17 cellular contexts compared by ENCODE assay signal in genomic region chr3:187131981-187132380, GRCh38.
"Had no signal": no experiment of that assay in that cellular context is flagged by ENCODE, and none has a peak within 500 bp of the region (broad histone marks: within the 10 kb centered on the region; RNA-seq: fewer than 3 reads in every experiment).

No MANE protein-coding gene starts in this region.

- H3K27ac ChIP-seq: sigmoid colon, thyroid gland had no signal

- ATAC-seq: activated CD8-positive, alpha-beta T cell treated with anti-CD3 and anti-CD28 coated beads, Interleukin-2, amount 10 ng/mL, durations not matched to agents 7 days and 5 days; left cardiac atrium; stimulated activated effector memory CD8-positive, alpha-beta T cell treated with anti-CD3 and anti-CD28 coated beads, Interleukin-12 subunit alpha, Interleukin-12 subunit beta, amount 100 ng/mL, for 72 hours; WTC11 had no signal

- H3K27me3 Mint-ChIP-seq: activated T-cell treated with anti-CD3 and anti-CD28 coated beads, Interleukin-2, amount 50 U/mL, for 24 hours; dendritic cell treated with granulocyte-macrophage colony-stimulating factor and Interleukin-4, amounts not matched to agents 40 ng/mL and 50 ng/mL, for 4 days had no signal

- H3K27ac Mint-ChIP-seq: nephron progenitor cell, WTC11 had no signal

- H3K4me1 Mint-ChIP-seq: nephron progenitor cell, WTC11 had no signal

- H3K27me3 ChIP-seq: ascending aorta, sigmoid colon, thyroid gland had no signal

- H3K4me3 Mint-ChIP-seq: activated CD8-positive, alpha-beta T cell treated with anti-CD3 and anti-CD28 coated beads, Interleukin-2, amount 10 ng/mL, durations not matched to agents 7 days and 5 days; activated naive CD4-positive, alpha-beta T cell treated with anti-CD3 and anti-CD28 coated beads for 36 hours; activated T-cell treated with anti-CD3 and anti-CD28 coated beads, Interleukin-2, amount 50 U/mL, for 24 hours; dendritic cell treated with granulocyte-macrophage colony-stimulating factor and Interleukin-4, amounts not matched to agents 40 ng/mL and 50 ng/mL, for 4 days; nephron progenitor cell; stimulated activated effector memory CD8-positive, alpha-beta T cell treated with anti-CD3 and anti-CD28 coated beads, Interleukin-12 subunit alpha, Interleukin-12 subunit beta, amount 100 ng/mL, for 72 hours; T-helper 2 cell treated with Interferon-gamma antibody and Interleukin-4, amounts not matched to agents 5 μg/mL and 100 μg/mL, for 36 hours; WTC11 had no signal

- H3K4me1 ChIP-seq: sigmoid colon, thyroid gland had no signal

- DNase-seq: activated CD4-positive, alpha-beta T cell treated with anti-CD3 and anti-CD28 coated beads for 4 hours; activated CD8-positive, alpha-beta T cell treated with anti-CD3 and anti-CD28 coated beads, Interleukin-2, amount 10 ng/mL, durations not matched to agents 7 days and 5 days; activated naive CD4-positive, alpha-beta T cell treated with anti-CD3 and anti-CD28 coated beads for 36 hours; activated T-cell treated with anti-CD3 and anti-CD28 coated beads, Interleukin-2, amount 50 U/mL, for 24 hours; effector CD8-positive, alpha-beta T cell; left cardiac atrium; nephron progenitor cell; nucleus accumbens; posterior cingulate gyrus; sigmoid colon; stimulated activated CD4-positive, alpha-beta T cell treated with anti-CD3 and anti-CD28 coated beads, Interleukin-4, amount 100 ng/mL, for 24 hours; thyroid gland had no signal
